Comparison of ENCODE assay signal across 9 cellular contexts in genomic region chr22:20152464-20152890, GRCh38. TPM values are rescaled to one million over a fixed set of nuclear protein-coding genes. Genes with fewer than 3 reads are reported as not detected.
"Had no signal": no experiment of that assay in that cellular context is flagged by ENCODE, and none has a peak within 500 bp of the region (broad histone marks: within the 10 kb centered on the region; RNA-seq: fewer than 3 reads in every experiment).

No MANE protein-coding gene starts in this region.

- H3K9me3 ChIP-seq: HAP-1 had no signal

- H2AFZ ChIP-seq: GM23248 had no signal

- H3K27ac Mint-ChIP-seq: HFFc6 had no signal

- H3K9me3 Mint-ChIP-seq: HFFc6 had no signal

- H3K9ac ChIP-seq: GM23248 had no signal

- H3K4me3 Mint-ChIP-seq: HFFc6 had no signal

- H3K4me1 ChIP-seq: HAP-1 had no signal

- H3K4me3 ChIP-seq: GM23248, HAP-1 had no signal

- H3K36me3 ChIP-seq: HAP-1 had no signal

- H3K27ac ChIP-seq: GM23248 had no signal

- ATAC-seq: HCT116 had no signal

- DNase-seq: GM23248, GOT3, H7, HFFc6, IMR-90, KBM-7 had no signal

RNA-seq across cellular contexts. Expression of gene CCDC188, which starts 1.6 kb away (rescaled TPM):
- total RNA-seq: H4, H7, IMR-90 had no signal
